Comparison of ENCODE assay signal across 11 cellular contexts in genomic region chr11:36009469-36009868, GRCh38.
A peak's percentile ranks its signal among the peaks of the same experiment; 100 is the strongest.
DNase-seq lines count a peak whose midpoint lies in the region; ATAC-seq and TF ChIP-seq lines count a peak whose summit lies in the region.
"Had no signal": no experiment of that assay in that cellular context is flagged by ENCODE, and none has a peak within 500 bp of the region (broad histone marks: within the 10 kb centered on the region; RNA-seq: fewer than 3 reads in every experiment).

No MANE protein-coding gene starts in this region.

- H3K79me2 ChIP-seq in PC-9 (ENCODE audit: low read depth), result peaks cover 58% of the 10 kb centered on the region

- peak overlapping the region; percentile 68 for H3K27ac ChIP-seq in PC-9

- no peak overlapping the region for H2AFZ ChIP-seq in PC-9

- intact Hi-C loops in PC-9 (cut with micrococcal nuclease; ENCODE audit: unreplicated experiment), result no loop called here

- ATAC-seq in HG02852 (IDR thresholded peaks at IDR 0.05; ENCODE audit: unreplicated experiment) (no peak), GM21526 (IDR thresholded peaks at IDR 0.05; ENCODE audit: low FRiP score, unreplicated experiment) (no peak)
- ATAC-seq: stimulated activated effector memory CD8-positive, alpha-beta T cell treated with anti-CD3 and anti-CD28 coated beads, Interleukin-12 subunit alpha, Interleukin-12 subunit beta, amount 100 ng/mL, for 72 hours had no signal

- H3K27me3 ChIP-seq in PC-9 (ENCODE audit: insufficient read depth, low read depth), result no peaks in the 10 kb centered on the region
- H3K27me3 ChIP-seq in endocrine pancreas (ENCODE audit: control insufficient read depth, insufficient read depth, low read length), result no peaks in the 10 kb centered on the region

- peak overlapping the region; percentile 65 for H3K4me2 ChIP-seq in PC-9

- no TSS peak for BruUV-seq in PC-9 (replicated peaks; lab: Mats Ljungman, UMichigan)

- no peak overlapping the region for H3K9ac ChIP-seq in endocrine pancreas (ENCODE audit: control insufficient read depth, insufficient read depth, low read length)

- CTCF ChIA-PET in PC-9 (lab: Charles Lee), result no interaction called here

- peaks cover 31% of the 10 kb centered on the region for H3F3A ChIP-seq in PC-9 (ENCODE audit: insufficient read depth, low read depth)

- no peaks in the 10 kb centered on the region for H3K36me3 ChIP-seq in PC-9 (ENCODE audit: low read depth)
- H3K36me3 ChIP-seq in endocrine pancreas (ENCODE audit: control insufficient read depth, insufficient read depth, low read length), result no peaks in the 10 kb centered on the region

- H3K4me1 ChIP-seq in PC-9 (replicated peaks; ENCODE audit: insufficient read depth), result peaks cover 51% of the 10 kb centered on the region
- peaks cover 22% of the 10 kb centered on the region for H3K4me1 ChIP-seq in endocrine pancreas (ENCODE audit: control insufficient read depth, insufficient read depth, low read length)

- POLR2A ChIA-PET in PC-9 (lab: Charles Lee; ENCODE audit: unreplicated experiment), result no interaction called here

- H3K4me3 ChIP-seq in PC-9, result peak overlapping the region; percentile 7; the same call in 1 of the 2 replicates
- peak overlapping the region; percentile 30 for H3K4me3 ChIP-seq in endocrine pancreas (ENCODE audit: control insufficient read depth, insufficient read depth, low read length)
- H3K4me3 ChIP-seq in retinal pigment epithelial cell (ENCODE audit: low read length), result no peak overlapping the region

- H3K9me3 ChIP-seq in PC-9 (ENCODE audit: insufficient read depth, low read depth) (peaks cover 6% of the 10 kb centered on the region; the same call in 1 of the 2 replicates), endocrine pancreas (ENCODE audit: control insufficient read depth, low read length) (no peaks in the 10 kb centered on the region)

- no peaks in the 10 kb centered on the region for H3K9me2 ChIP-seq in PC-9 (ENCODE audit: insufficient read depth)

- DNase-seq in EL (peak; percentile 81), PC-9 (peak; percentile 21 to 88), retinal pigment epithelial cell (ENCODE audit: low read depth) (peak; percentile 35), NCI-H2081 (lab: John Stamatoyannopoulos, UW) (no peak), GF-D8 (lab: John Stamatoyannopoulos, UW) (no peak)
- DNase-seq: activated effector memory CD4-positive, alpha-beta T cell treated with anti-CD3 and anti-CD28 coated beads, Interleukin-2, amount 50 U/mL, for 16 hours; mesendoderm had no signal

- TF ChIP-seq CTCF in PC-9 (conservative IDR thresholded peaks at IDR 0.05) (no peak), retinal pigment epithelial cell (conservative IDR thresholded peaks at IDR 0.05; ENCODE audit: low read depth, low read length) (no peak)

- no peaks in the 10 kb centered on the region; the same call in 1 of the 2 replicates for H4K20me1 ChIP-seq in PC-9 (ENCODE audit: insufficient read depth)

Comparison
In these comparisons a context has a peak if more than half of its experiments do, and no peak if none do; other contexts are left out.
1. DNase-seq: peak in EL (single experiment), PC-9 (2 of 2) and retinal pigment epithelial cell (single experiment); none in NCI-H2081 (0 of 2) and GF-D8 (single experiment).